Comparison of ENCODE assay signal across 12 cellular contexts in genomic region chr18:50097702-50098101, GRCh38.
DNase-seq lines count a peak whose midpoint lies in the region; ATAC-seq, FAIRE-seq and TF ChIP-seq lines count a peak whose summit lies in the region.
"Had no signal": no experiment of that assay in that cellular context is flagged by ENCODE, and none has a peak within 500 bp of the region (broad histone marks: within the 10 kb centered on the region; RNA-seq: fewer than 3 reads in every experiment).

No MANE protein-coding gene starts in this region.

- H3K4me3 Mint-ChIP-seq in activated CD4-positive, alpha-beta T cell treated with anti-CD3 and anti-CD28 coated beads for 36 hours = no peak overlapping the region
- no peak overlapping the region for H3K4me3 Mint-ChIP-seq in endothelial cell (ENCODE audit: unreplicated experiment)
- no peak overlapping the region for H3K4me3 Mint-ChIP-seq in activated CD4-positive, alpha-beta T cell treated with anti-CD3 and anti-CD28 coated beads, Interleukin-2, amount 10 ng/mL, durations not matched to agents 7 days and 5 days
- H3K4me3 Mint-ChIP-seq: activated naive CD4-positive, alpha-beta T cell treated with anti-CD3 and anti-CD28 coated beads, Interleukin-2, amount 10 ng/mL, durations not matched to agents 7 days and 5 days had no signal

- no peaks in the 10 kb centered on the region for H3K9me3 Mint-ChIP-seq in activated CD4-positive, alpha-beta T cell treated with anti-CD3 and anti-CD28 coated beads for 36 hours (ENCODE audit: low read depth)
- no peaks in the 10 kb centered on the region for H3K9me3 Mint-ChIP-seq in endothelial cell (ENCODE audit: unreplicated experiment)
- no peaks in the 10 kb centered on the region for H3K9me3 Mint-ChIP-seq in activated CD4-positive, alpha-beta T cell treated with anti-CD3 and anti-CD28 coated beads, Interleukin-2, amount 10 ng/mL, durations not matched to agents 7 days and 5 days
- H3K9me3 Mint-ChIP-seq: activated naive CD4-positive, alpha-beta T cell treated with anti-CD3 and anti-CD28 coated beads, Interleukin-2, amount 10 ng/mL, durations not matched to agents 7 days and 5 days had no signal

- no peaks in the 10 kb centered on the region for H3K9me3 ChIP-seq in keratinocyte (ENCODE audit: control insufficient read depth, low read depth, low read length)
- H3K9me3 ChIP-seq: neutrophil had no signal

- no peak overlapping the region for H3K27ac Mint-ChIP-seq in activated CD4-positive, alpha-beta T cell treated with anti-CD3 and anti-CD28 coated beads for 36 hours
- no peak overlapping the region for H3K27ac Mint-ChIP-seq in endothelial cell (ENCODE audit: unreplicated experiment)
- no peak overlapping the region for H3K27ac Mint-ChIP-seq in activated CD4-positive, alpha-beta T cell treated with anti-CD3 and anti-CD28 coated beads, Interleukin-2, amount 10 ng/mL, durations not matched to agents 7 days and 5 days
- H3K27ac Mint-ChIP-seq: activated naive CD4-positive, alpha-beta T cell treated with anti-CD3 and anti-CD28 coated beads, Interleukin-2, amount 10 ng/mL, durations not matched to agents 7 days and 5 days had no signal

- no peaks in the 10 kb centered on the region for H4K20me1 ChIP-seq in keratinocyte (ENCODE audit: control insufficient read depth, extremely low read depth, insufficient read depth, low read length)

- intact Hi-C loops in activated CD4-positive, alpha-beta T cell treated with anti-CD3 and anti-CD28 coated beads for 36 hours (cut with DNase I, micrococcal nuclease) = no loop called here

- H3K27me3 Mint-ChIP-seq in activated CD4-positive, alpha-beta T cell treated with anti-CD3 and anti-CD28 coated beads for 36 hours = peaks cover 15% of the 10 kb centered on the region
- H3K27me3 Mint-ChIP-seq in endothelial cell (ENCODE audit: unreplicated experiment) = peaks cover 8% of the 10 kb centered on the region
- H3K27me3 Mint-ChIP-seq in activated CD4-positive, alpha-beta T cell treated with anti-CD3 and anti-CD28 coated beads, Interleukin-2, amount 10 ng/mL, durations not matched to agents 7 days and 5 days = peaks cover 14% of the 10 kb centered on the region

- H3K27ac ChIP-seq in RWPE1 = no peak overlapping the region
- H3K27ac ChIP-seq in keratinocyte (ENCODE audit: control insufficient read depth, insufficient read depth, low read length) = no peak overlapping the region
- H3K27ac ChIP-seq: neutrophil had no signal

- H3K27me3 ChIP-seq in keratinocyte (ENCODE audit: control insufficient read depth, extremely low read depth, insufficient read depth, low read length) = peaks cover 3% of the 10 kb centered on the region
- H3K27me3 ChIP-seq: neutrophil had no signal

- TF ChIP-seq CTCF in RWPE1 (conservative IDR thresholded peaks at IDR 0.05; ENCODE audit: low read depth) (no peak), keratinocyte (optimal IDR thresholded peaks at IDR 0.05 in 1 of 3, IDR thresholded peaks at IDR 0.05 in 1 of 3, conservative IDR thresholded peaks at IDR 0.05 in 1 of 3; ENCODE audit: extremely low read depth in 1 of 3, insufficient read depth in 2 of 3, low read length in 3 of 3) (no peak), endothelial cell (IDR thresholded peaks at IDR 0.05; ENCODE audit: unreplicated experiment) (no peak)

- no peak for DNase-seq in activated CD4-positive, alpha-beta T cell treated with anti-CD3 and anti-CD28 coated beads for 36 hours
- no peak for DNase-seq in activated CD4-positive, alpha-beta T cell treated with anti-CD3 and anti-CD28 coated beads for 1 hour
- DNase-seq in RWPE1 (ENCODE audit: low spot score) (peak; percentile 4), keratinocyte (ENCODE audit: low read depth, low spot score) (no peak), urothelium cell line (ENCODE audit: low spot score) (peak; percentile 33), endothelial cell (ENCODE audit: low spot score) (no peak)
- no peak for DNase-seq in activated CD4-positive, alpha-beta T cell treated with anti-CD3 and anti-CD28 coated beads, Interleukin-2, amount 10 ng/mL, durations not matched to agents 7 days and 5 days
- DNase-seq: activated naive CD4-positive, alpha-beta T cell treated with anti-CD3 and anti-CD28 coated beads, Interleukin-2, amount 10 ng/mL, durations not matched to agents 7 days and 5 days; IMR-90 had no signal

- FAIRE-seq in keratinocyte (lab: Jason Lieb, UNC) (peak; percentile 17), urothelium cell line (lab: Jason Lieb, UNC) (no peak)
- FAIRE-seq: A204.1 had no signal

- CTCF ChIA-PET in activated CD4-positive, alpha-beta T cell treated with anti-CD3 and anti-CD28 coated beads for 36 hours (lab: Charles Lee) = no interaction called here
- CTCF ChIA-PET in RWPE1 (lab: Yijun Ruan, JAX) = no interaction called here
- CTCF ChIA-PET in activated CD4-positive, alpha-beta T cell treated with anti-CD3 and anti-CD28 coated beads, Interleukin-2, amount 10 ng/mL, durations not matched to agents 7 days and 5 days (lab: Charles Lee) = no interaction called here

- H3K4me3 ChIP-seq in keratinocyte (ENCODE audit: control insufficient read depth in 2 of 3, extremely low read depth in 1 of 3, insufficient read depth in 2 of 3, low read depth in 1 of 3, low read length in 3 of 3) = no peak overlapping the region

- no peak overlapping the region for H3K4me2 ChIP-seq in keratinocyte (ENCODE audit: control insufficient read depth, extremely low read depth, insufficient read depth, low read depth, low read length)

- ATAC-seq in activated CD4-positive, alpha-beta T cell treated with anti-CD3 and anti-CD28 coated beads for 36 hours = peak; percentile 57
- ATAC-seq in HG03457 (IDR thresholded peaks at IDR 0.05; ENCODE audit: unreplicated experiment) = no peak

- POLR2A ChIA-PET in activated CD4-positive, alpha-beta T cell treated with anti-CD3 and anti-CD28 coated beads for 36 hours (lab: Charles Lee) = no interaction called here
- POLR2A ChIA-PET in RWPE1 (lab: Yijun Ruan, JAX; ENCODE audit: low non-redundant PET) = no interaction called here
- POLR2A ChIA-PET in activated CD4-positive, alpha-beta T cell treated with anti-CD3 and anti-CD28 coated beads, Interleukin-2, amount 10 ng/mL, durations not matched to agents 7 days and 5 days (lab: Charles Lee) = no interaction called here

- no peak overlapping the region for H2AFZ ChIP-seq in keratinocyte (ENCODE audit: control insufficient read depth, low read length)

- no peaks in the 10 kb centered on the region for H3K9me1 ChIP-seq in keratinocyte (ENCODE audit: control insufficient read depth, extremely low read depth, insufficient read depth, low read length)

- no peaks in the 10 kb centered on the region for H3K36me3 ChIP-seq in keratinocyte (ENCODE audit: control insufficient read depth in 2 of 2, extremely low read depth in 1 of 2, insufficient read depth in 2 of 2, low read length in 2 of 2)
- H3K36me3 ChIP-seq: neutrophil had no signal

- H3K9ac ChIP-seq in keratinocyte (ENCODE audit: control insufficient read depth, extremely low read depth, insufficient read depth, low read length) = no peak overlapping the region

- H3K36me3 Mint-ChIP-seq in activated CD4-positive, alpha-beta T cell treated with anti-CD3 and anti-CD28 coated beads for 36 hours (ENCODE audit: low read depth) = no peaks in the 10 kb centered on the region
- no peaks in the 10 kb centered on the region for H3K36me3 Mint-ChIP-seq in endothelial cell (ENCODE audit: low read depth, unreplicated experiment)
- H3K36me3 Mint-ChIP-seq in activated CD4-positive, alpha-beta T cell treated with anti-CD3 and anti-CD28 coated beads, Interleukin-2, amount 10 ng/mL, durations not matched to agents 7 days and 5 days (ENCODE audit: low read depth) = no peaks in the 10 kb centered on the region
- H3K36me3 Mint-ChIP-seq: activated naive CD4-positive, alpha-beta T cell treated with anti-CD3 and anti-CD28 coated beads, Interleukin-2, amount 10 ng/mL, durations not matched to agents 7 days and 5 days had no signal

- dilution Hi-C loops in keratinocyte (cut with MboI; ENCODE audit: extremely low pct_ligation_motif_present, low sequenced_read_pairs) = no loop called here

- no peaks in the 10 kb centered on the region for H3K79me2 ChIP-seq in keratinocyte (ENCODE audit: control insufficient read depth, insufficient read depth, low read length)

- H3K4me1 ChIP-seq in keratinocyte (ENCODE audit: control insufficient read depth, extremely low read depth, insufficient read depth, low read length) = peaks cover 17% of the 10 kb centered on the region

- H3K4me1 Mint-ChIP-seq in activated CD4-positive, alpha-beta T cell treated with anti-CD3 and anti-CD28 coated beads for 36 hours = peaks cover 2% of the 10 kb centered on the region
- H3K4me1 Mint-ChIP-seq in endothelial cell (ENCODE audit: unreplicated experiment) = no peaks in the 10 kb centered on the region
- peaks cover 2% of the 10 kb centered on the region for H3K4me1 Mint-ChIP-seq in activated CD4-positive, alpha-beta T cell treated with anti-CD3 and anti-CD28 coated beads, Interleukin-2, amount 10 ng/mL, durations not matched to agents 7 days and 5 days
- H3K4me1 Mint-ChIP-seq: activated naive CD4-positive, alpha-beta T cell treated with anti-CD3 and anti-CD28 coated beads, Interleukin-2, amount 10 ng/mL, durations not matched to agents 7 days and 5 days had no signal

Comparison
In these comparisons a context has a peak if more than half of its experiments do, and no peak if none do; other contexts are left out.
1. DNase-seq: peak in RWPE1 (single experiment) and urothelium cell line (single experiment); none in activated CD4-positive, alpha-beta T cell treated with anti-CD3 and anti-CD28 coated beads for 36 hours (single experiment), activated CD4-positive, alpha-beta T cell treated with anti-CD3 and anti-CD28 coated beads for 1 hour (single experiment), keratinocyte (single experiment), endothelial cell (single experiment) and activated CD4-positive, alpha-beta T cell treated with anti-CD3 and anti-CD28 coated beads, Interleukin-2, amount 10 ng/mL, durations not matched to agents 7 days and 5 days (single experiment).